ENCODE assay signal across 2 cellular contexts in the genomic region with DNA sequence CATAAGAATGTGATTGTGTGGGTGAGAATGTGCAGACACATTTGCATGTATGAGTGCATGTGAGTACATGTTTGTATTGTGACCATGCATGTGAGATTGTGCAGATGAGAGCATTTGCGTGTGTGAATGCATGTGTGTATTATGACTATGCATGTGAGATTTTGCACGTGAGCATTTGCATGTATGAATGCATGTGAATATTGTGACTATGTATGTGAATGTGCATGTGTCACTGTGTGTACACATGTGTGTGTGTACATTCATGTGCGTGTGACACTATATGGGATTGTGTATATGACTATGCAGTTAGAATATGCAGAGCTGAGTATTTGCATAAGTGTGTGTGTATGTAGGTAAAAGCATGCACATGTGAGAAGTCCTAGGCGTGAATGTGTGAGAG.
TF ChIP-seq lines count a peak whose summit lies in the region.

No MANE protein-coding gene starts in this region.

TF ChIP-seq in GM12878, 131 proteins besides CTCF, POLR2A, EP300 and RAD21:
- TF ChIP-seq MYB (IDR thresholded peaks at IDR 0.05; ENCODE audit: borderline replicate concordance, low read depth, low read length): no peak
- TF ChIP-seq, protein P1, sequence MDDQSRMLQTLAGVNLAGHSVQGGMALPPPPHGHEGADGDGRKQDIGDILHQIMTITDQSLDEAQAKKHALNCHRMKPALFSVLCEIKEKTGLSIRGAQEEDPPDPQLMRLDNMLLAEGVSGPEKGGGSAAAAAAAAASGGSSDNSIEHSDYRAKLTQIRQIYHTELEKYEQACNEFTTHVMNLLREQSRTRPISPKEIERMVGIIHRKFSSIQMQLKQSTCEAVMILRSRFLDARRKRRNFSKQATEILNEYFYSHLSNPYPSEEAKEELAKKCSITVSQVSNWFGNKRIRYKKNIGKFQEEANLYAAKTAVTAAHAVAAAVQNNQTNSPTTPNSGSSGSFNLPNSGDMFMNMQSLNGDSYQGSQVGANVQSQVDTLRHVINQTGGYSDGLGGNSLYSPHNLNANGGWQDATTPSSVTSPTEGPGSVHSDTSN (IDR thresholded peaks at IDR 0.05; ENCODE audit: insufficient replicate concordance, low read depth, low read length): peak; percentile 19
TF ChIP-seq in GM12878: peak in this region for 1.

TF ChIP-seq in H1, 55 proteins besides CTCF, POLR2A, EP300 and RAD21:
- TF ChIP-seq TBP (IDR thresholded peaks at IDR 0.05; ENCODE audit: low read depth, low read length) (no peak), ASH2L (IDR thresholded peaks at IDR 0.05; ENCODE audit: low read length) (no peak), KDM4A (IDR thresholded peaks at IDR 0.05; ENCODE audit: low read depth, low read length, severe bottlenecking) (no peak), TCF12 (IDR thresholded peaks at IDR 0.05; ENCODE audit: low read depth, low read length) (no peak), HDAC6 (IDR thresholded peaks at IDR 0.05; ENCODE audit: low read depth, low read length) (no peak), KDM5A (IDR thresholded peaks at IDR 0.05; ENCODE audit: low read length) (no peak), FOSL1 (IDR thresholded peaks at IDR 0.05; ENCODE audit: insufficient read depth, low read depth, low read length) (no peak), ZNF274 (IDR thresholded peaks at IDR 0.05; ENCODE audit: borderline replicate concordance, extremely low read depth, low read length) (no peak), CEBPB (IDR thresholded peaks at IDR 0.05; ENCODE audit: low read depth, low read length) (no peak), MAFK (IDR thresholded peaks at IDR 0.05; ENCODE audit: low read depth, low read length) (no peak), SIN3A (conservative IDR thresholded peaks at IDR 0.05 in 1 of 2, IDR thresholded peaks at IDR 0.05 in 1 of 2; ENCODE audit: low read depth in 1 of 2, low read length in 2 of 2) (no peak), RFX5 (IDR thresholded peaks at IDR 0.05; ENCODE audit: borderline replicate concordance, low read depth, low read length) (no peak)
- TF ChIP-seq, protein P2, sequence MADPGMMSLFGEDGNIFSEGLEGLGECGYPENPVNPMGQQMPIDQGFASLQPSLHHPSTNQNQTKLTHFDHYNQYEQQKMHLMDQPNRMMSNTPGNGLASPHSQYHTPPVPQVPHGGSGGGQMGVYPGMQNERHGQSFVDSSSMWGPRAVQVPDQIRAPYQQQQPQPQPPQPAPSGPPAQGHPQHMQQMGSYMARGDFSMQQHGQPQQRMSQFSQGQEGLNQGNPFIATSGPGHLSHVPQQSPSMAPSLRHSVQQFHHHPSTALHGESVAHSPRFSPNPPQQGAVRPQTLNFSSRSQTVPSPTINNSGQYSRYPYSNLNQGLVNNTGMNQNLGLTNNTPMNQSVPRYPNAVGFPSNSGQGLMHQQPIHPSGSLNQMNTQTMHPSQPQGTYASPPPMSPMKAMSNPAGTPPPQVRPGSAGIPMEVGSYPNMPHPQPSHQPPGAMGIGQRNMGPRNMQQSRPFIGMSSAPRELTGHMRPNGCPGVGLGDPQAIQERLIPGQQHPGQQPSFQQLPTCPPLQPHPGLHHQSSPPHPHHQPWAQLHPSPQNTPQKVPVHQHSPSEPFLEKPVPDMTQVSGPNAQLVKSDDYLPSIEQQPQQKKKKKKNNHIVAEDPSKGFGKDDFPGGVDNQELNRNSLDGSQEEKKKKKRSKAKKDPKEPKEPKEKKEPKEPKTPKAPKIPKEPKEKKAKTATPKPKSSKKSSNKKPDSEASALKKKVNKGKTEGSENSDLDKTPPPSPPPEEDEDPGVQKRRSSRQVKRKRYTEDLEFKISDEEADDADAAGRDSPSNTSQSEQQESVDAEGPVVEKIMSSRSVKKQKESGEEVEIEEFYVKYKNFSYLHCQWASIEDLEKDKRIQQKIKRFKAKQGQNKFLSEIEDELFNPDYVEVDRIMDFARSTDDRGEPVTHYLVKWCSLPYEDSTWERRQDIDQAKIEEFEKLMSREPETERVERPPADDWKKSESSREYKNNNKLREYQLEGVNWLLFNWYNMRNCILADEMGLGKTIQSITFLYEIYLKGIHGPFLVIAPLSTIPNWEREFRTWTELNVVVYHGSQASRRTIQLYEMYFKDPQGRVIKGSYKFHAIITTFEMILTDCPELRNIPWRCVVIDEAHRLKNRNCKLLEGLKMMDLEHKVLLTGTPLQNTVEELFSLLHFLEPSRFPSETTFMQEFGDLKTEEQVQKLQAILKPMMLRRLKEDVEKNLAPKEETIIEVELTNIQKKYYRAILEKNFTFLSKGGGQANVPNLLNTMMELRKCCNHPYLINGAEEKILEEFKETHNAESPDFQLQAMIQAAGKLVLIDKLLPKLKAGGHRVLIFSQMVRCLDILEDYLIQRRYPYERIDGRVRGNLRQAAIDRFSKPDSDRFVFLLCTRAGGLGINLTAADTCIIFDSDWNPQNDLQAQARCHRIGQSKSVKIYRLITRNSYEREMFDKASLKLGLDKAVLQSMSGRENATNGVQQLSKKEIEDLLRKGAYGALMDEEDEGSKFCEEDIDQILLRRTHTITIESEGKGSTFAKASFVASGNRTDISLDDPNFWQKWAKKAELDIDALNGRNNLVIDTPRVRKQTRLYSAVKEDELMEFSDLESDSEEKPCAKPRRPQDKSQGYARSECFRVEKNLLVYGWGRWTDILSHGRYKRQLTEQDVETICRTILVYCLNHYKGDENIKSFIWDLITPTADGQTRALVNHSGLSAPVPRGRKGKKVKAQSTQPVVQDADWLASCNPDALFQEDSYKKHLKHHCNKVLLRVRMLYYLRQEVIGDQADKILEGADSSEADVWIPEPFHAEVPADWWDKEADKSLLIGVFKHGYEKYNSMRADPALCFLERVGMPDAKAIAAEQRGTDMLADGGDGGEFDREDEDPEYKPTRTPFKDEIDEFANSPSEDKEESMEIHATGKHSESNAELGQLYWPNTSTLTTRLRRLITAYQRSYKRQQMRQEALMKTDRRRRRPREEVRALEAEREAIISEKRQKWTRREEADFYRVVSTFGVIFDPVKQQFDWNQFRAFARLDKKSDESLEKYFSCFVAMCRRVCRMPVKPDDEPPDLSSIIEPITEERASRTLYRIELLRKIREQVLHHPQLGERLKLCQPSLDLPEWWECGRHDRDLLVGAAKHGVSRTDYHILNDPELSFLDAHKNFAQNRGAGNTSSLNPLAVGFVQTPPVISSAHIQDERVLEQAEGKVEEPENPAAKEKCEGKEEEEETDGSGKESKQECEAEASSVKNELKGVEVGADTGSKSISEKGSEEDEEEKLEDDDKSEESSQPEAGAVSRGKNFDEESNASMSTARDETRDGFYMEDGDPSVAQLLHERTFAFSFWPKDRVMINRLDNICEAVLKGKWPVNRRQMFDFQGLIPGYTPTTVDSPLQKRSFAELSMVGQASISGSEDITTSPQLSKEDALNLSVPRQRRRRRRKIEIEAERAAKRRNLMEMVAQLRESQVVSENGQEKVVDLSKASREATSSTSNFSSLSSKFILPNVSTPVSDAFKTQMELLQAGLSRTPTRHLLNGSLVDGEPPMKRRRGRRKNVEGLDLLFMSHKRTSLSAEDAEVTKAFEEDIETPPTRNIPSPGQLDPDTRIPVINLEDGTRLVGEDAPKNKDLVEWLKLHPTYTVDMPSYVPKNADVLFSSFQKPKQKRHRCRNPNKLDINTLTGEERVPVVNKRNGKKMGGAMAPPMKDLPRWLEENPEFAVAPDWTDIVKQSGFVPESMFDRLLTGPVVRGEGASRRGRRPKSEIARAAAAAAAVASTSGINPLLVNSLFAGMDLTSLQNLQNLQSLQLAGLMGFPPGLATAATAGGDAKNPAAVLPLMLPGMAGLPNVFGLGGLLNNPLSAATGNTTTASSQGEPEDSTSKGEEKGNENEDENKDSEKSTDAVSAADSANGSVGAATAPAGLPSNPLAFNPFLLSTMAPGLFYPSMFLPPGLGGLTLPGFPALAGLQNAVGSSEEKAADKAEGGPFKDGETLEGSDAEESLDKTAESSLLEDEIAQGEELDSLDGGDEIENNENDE (IDR thresholded peaks at IDR 0.05; ENCODE audit: insufficient replicate concordance, low read length): no peak
